Comparison of ENCODE assay signal across 2 cellular contexts in the genomic region with DNA sequence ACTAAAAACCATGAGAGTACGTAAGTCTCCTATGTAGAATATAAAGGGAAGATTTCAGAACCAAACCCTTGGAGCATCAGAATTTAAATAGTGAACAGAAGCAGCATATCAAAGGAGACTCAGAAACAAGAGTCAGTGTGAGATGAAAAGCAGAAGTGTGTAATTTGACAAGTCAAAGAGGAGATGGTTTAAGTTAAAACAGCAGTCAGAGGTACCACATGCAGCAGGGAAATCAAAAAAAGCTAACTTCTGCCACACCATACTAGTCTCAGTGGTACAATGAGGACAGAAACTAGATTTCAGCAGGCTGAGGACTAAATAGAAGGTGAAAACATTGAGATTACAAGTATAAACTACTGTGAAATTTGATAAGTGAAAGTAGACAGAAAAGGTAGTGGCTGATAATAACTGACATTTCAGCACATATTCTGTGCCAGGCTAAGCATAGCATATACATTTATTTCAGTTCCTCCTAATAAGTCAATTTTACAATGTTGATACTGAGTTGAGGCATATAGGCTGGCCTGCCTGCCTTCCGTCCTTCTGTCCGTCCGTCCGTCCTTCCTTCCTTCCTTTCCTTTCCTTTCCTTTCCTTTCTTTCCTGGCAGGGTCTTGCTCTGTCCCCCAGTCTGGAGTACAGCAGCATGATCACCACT.
TF ChIP-seq lines count a peak whose summit lies in the region.

No MANE protein-coding gene starts in this region.

TF ChIP-seq in K562, 482 proteins besides CTCF, POLR2A, EP300 and RAD21 (continued from another document):
- TF ChIP-seq CBFA2T3 (IDR thresholded peaks at IDR 0.05), result peak; percentile 24; the same call in 1 of the 2 replicates
- TF ChIP-seq ATF7 (IDR thresholded peaks at IDR 0.05), result no peak
- TF ChIP-seq ZNF431 (CRISPR knock-in tag; IDR thresholded peaks at IDR 0.05), result no peak

TF ChIP-seq in SK-N-SH, 30 proteins besides CTCF, POLR2A, EP300 and RAD21:
- TF ChIP-seq, protein P1, sequence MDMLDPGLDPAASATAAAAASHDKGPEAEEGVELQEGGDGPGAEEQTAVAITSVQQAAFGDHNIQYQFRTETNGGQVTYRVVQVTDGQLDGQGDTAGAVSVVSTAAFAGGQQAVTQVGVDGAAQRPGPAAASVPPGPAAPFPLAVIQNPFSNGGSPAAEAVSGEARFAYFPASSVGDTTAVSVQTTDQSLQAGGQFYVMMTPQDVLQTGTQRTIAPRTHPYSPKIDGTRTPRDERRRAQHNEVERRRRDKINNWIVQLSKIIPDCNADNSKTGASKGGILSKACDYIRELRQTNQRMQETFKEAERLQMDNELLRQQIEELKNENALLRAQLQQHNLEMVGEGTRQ (IDR thresholded peaks at IDR 0.05; ENCODE audit: borderline replicate concordance, low read depth, low read length), result no peak
- no peak for TF ChIP-seq NFIC (IDR thresholded peaks at IDR 0.05; ENCODE audit: borderline replicate concordance)
- no peak for TF ChIP-seq MEF2A (IDR thresholded peaks at IDR 0.05; ENCODE audit: borderline replicate concordance, low read depth)
- TF ChIP-seq SMC3 (IDR thresholded peaks at IDR 0.05; ENCODE audit: low read depth, low read length), result no peak
- no peak for TF ChIP-seq MAX (IDR thresholded peaks at IDR 0.05; ENCODE audit: low read depth)
- no peak for TF ChIP-seq TAF1 (IDR thresholded peaks at IDR 0.05; ENCODE audit: borderline replicate concordance, low read depth, low read length)
- TF ChIP-seq, protein P2, sequence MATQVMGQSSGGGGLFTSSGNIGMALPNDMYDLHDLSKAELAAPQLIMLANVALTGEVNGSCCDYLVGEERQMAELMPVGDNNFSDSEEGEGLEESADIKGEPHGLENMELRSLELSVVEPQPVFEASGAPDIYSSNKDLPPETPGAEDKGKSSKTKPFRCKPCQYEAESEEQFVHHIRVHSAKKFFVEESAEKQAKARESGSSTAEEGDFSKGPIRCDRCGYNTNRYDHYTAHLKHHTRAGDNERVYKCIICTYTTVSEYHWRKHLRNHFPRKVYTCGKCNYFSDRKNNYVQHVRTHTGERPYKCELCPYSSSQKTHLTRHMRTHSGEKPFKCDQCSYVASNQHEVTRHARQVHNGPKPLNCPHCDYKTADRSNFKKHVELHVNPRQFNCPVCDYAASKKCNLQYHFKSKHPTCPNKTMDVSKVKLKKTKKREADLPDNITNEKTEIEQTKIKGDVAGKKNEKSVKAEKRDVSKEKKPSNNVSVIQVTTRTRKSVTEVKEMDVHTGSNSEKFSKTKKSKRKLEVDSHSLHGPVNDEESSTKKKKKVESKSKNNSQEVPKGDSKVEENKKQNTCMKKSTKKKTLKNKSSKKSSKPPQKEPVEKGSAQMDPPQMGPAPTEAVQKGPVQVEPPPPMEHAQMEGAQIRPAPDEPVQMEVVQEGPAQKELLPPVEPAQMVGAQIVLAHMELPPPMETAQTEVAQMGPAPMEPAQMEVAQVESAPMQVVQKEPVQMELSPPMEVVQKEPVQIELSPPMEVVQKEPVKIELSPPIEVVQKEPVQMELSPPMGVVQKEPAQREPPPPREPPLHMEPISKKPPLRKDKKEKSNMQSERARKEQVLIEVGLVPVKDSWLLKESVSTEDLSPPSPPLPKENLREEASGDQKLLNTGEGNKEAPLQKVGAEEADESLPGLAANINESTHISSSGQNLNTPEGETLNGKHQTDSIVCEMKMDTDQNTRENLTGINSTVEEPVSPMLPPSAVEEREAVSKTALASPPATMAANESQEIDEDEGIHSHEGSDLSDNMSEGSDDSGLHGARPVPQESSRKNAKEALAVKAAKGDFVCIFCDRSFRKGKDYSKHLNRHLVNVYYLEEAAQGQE (IDR thresholded peaks at IDR 0.05; ENCODE audit: low read depth, low read length), result no peak
TF ChIP-seq in SK-N-SH: peak in this region for 0.
